9 cellular contexts compared by ENCODE assay signal in the genomic region with DNA sequence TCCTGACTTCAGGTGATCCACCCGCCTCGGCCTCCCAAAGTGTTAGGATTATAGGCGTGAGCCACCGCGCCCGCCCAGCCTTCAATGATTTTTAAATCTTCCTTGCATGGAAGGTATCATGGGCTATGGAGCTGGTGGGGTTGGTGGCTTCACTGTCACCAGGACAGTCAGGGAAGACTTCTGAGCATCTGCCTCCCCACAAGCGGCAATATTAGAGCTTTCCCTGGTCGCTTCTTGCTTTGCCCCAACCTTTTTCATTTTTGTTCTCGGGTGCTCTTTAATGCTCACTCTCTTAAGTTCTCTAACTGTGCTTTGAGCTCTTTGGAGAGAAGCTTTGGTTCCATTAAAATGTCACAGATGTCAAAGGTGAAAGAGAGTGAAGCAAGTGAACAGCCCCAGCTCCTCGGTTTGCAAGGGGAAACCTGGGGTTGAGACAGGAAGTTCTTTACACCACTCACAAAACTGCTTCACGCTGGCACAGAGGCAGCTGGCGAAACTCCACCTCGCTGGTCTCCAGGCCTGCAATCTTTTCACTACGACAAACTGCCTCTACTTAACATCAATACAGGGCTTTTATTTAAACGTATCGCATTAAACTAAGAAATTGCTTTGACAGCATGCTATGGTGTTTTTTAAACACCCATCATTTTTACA.
DNase-seq lines count a peak whose midpoint lies in the region; ATAC-seq and TF ChIP-seq lines count a peak whose summit lies in the region.
"Had no signal": no experiment of that assay in that cellular context is flagged by ENCODE, and none has a peak within 500 bp of the region (broad histone marks: within the 10 kb centered on the region; RNA-seq: fewer than 3 reads in every experiment).

No MANE protein-coding gene starts in this region.

- 93% methylated on average over 16 of the region's 16 CpGs for WGBS in smooth muscle cell (ENCODE audit: low lambda C conversion rate)

- no peak overlapping the region for H3K27ac Mint-ChIP-seq in stimulated activated naive B cell treated with anti-CD40 and anti-IgM and Interleukin-4, amounts not matched to agents 10 μg/mL and 1 μg/mL and 100 μg/mL, for 72 hours

- no peak overlapping the region for H3K4me3 ChIP-seq in smooth muscle cell

- peak; percentile 96 for ATAC-seq in HG02763 (IDR thresholded peaks at IDR 0.05; ENCODE audit: unreplicated experiment)
- ATAC-seq in stimulated activated naive B cell treated with anti-CD40 and anti-IgM and Interleukin-4, amounts not matched to agents 10 μg/mL and 1 μg/mL and 100 μg/mL, for 72 hours (replicated peaks) = peak; percentile 67

- H3K9ac ChIP-seq in smooth muscle cell (ENCODE audit: low read depth) = no peak overlapping the region

- no peaks in the 10 kb centered on the region for H3K9me3 ChIP-seq in smooth muscle cell (replicated peaks; ENCODE audit: low read depth)

- H3K27me3 Mint-ChIP-seq in stimulated activated naive B cell treated with anti-CD40 and anti-IgM and Interleukin-4, amounts not matched to agents 10 μg/mL and 1 μg/mL and 100 μg/mL, for 72 hours = no peaks in the 10 kb centered on the region

- H3K4me2 ChIP-seq in smooth muscle cell = no peak overlapping the region

- H3K4me1 ChIP-seq in smooth muscle cell (ENCODE audit: low read depth) = peaks cover 16% of the 10 kb centered on the region

- no peaks in the 10 kb centered on the region for H3K27me3 ChIP-seq in smooth muscle cell (ENCODE audit: low read depth)

- H3K79me2 ChIP-seq in smooth muscle cell (ENCODE audit: low read depth) = no peaks in the 10 kb centered on the region

- no peak overlapping the region for H3K27ac ChIP-seq in smooth muscle cell (ENCODE audit: low read depth)

- no peak for TF ChIP-seq CTCF in smooth muscle cell (IDR thresholded peaks at IDR 0.05; ENCODE audit: borderline replicate concordance, insufficient read depth, poor library complexity, severe bottlenecking)

- peaks cover 0 to 1% of the 10 kb centered on the region in 2 donors for H3K9me3 Mint-ChIP-seq in stimulated activated naive B cell treated with anti-CD40 and anti-IgM and Interleukin-4, amounts not matched to agents 10 μg/mL and 1 μg/mL and 100 μg/mL, for 72 hours

- H3K4me1 Mint-ChIP-seq in stimulated activated naive B cell treated with anti-CD40 and anti-IgM and Interleukin-4, amounts not matched to agents 10 μg/mL and 1 μg/mL and 100 μg/mL, for 72 hours = peaks cover 4 to 6% of the 10 kb centered on the region in 2 donors

- peak; percentile 15 for DNase-seq in activated gamma-delta T cell treated with Interleukin-2 at 50 U/mL for 16 hours
- DNase-seq in activated gamma-delta T cell (lab: John Stamatoyannopoulos, UW) = no peak
- peak; percentile 45 to 57 for DNase-seq in SHP77 (lab: John Stamatoyannopoulos, UW)
- no peak for DNase-seq in stimulated activated naive B cell treated with anti-CD40 and anti-IgM and Interleukin-4, amounts not matched to agents 10 μg/mL and 1 μg/mL and 100 μg/mL, for 72 hours
- DNase-seq in middle frontal gyrus (ENCODE audit: extremely low spot score, low spot score) = no peak
- DNase-seq in smooth muscle cell (lab: John Stamatoyannopoulos, UW; ENCODE audit: unreplicated experiment) = no peak
- no peak for DNase-seq in NCI-H526 (lab: John Stamatoyannopoulos, UW)
- DNase-seq: H7 had no signal

- no peaks in the 10 kb centered on the region for H3F3A ChIP-seq in smooth muscle cell (ENCODE audit: low read depth)

- peaks cover 45% of the 10 kb centered on the region for H3K36me3 ChIP-seq in smooth muscle cell (ENCODE audit: low read depth)

- no peak overlapping the region for H3K4me3 Mint-ChIP-seq in stimulated activated naive B cell treated with anti-CD40 and anti-IgM and Interleukin-4, amounts not matched to agents 10 μg/mL and 1 μg/mL and 100 μg/mL, for 72 hours

- no peaks in the 10 kb centered on the region for H3K36me3 Mint-ChIP-seq in stimulated activated naive B cell treated with anti-CD40 and anti-IgM and Interleukin-4, amounts not matched to agents 10 μg/mL and 1 μg/mL and 100 μg/mL, for 72 hours

- peaks cover 83% of the 10 kb centered on the region for H4K20me1 ChIP-seq in smooth muscle cell (ENCODE audit: low read depth)

- H2AFZ ChIP-seq in smooth muscle cell (ENCODE audit: low read depth) = no peak overlapping the region

Comparison
In these comparisons a context has a peak if more than half of its experiments do, and no peak if none do; other contexts are left out.
1. DNase-seq: peak in activated gamma-delta T cell treated with Interleukin-2 at 50 U/mL for 16 hours (single experiment) and SHP77 (2 of 2); none in activated gamma-delta T cell (single experiment), stimulated activated naive B cell treated with anti-CD40 and anti-IgM and Interleukin-4, amounts not matched to agents 10 μg/mL and 1 μg/mL and 100 μg/mL, for 72 hours (single experiment), middle frontal gyrus (single experiment), smooth muscle cell (single experiment) and NCI-H526 (0 of 2).